ENCODE assay signal across 12 cellular contexts in genomic region chr11:96051820-96052219, GRCh38.
DNase-seq lines count a peak whose midpoint lies in the region; ATAC-seq, FAIRE-seq and TF ChIP-seq lines count a peak whose summit lies in the region.
"Had no signal": no experiment of that assay in that cellular context is flagged by ENCODE, and none has a peak within 500 bp of the region (broad histone marks: within the 10 kb centered on the region; RNA-seq: fewer than 3 reads in every experiment).

No MANE protein-coding gene starts in this region.

- intact Hi-C loops in natural killer cell (cut with micrococcal nuclease): loop anchor here (10.0 kb wide), 1 partner anchor 193 kb away; no protein-coding TSS in a partner anchor

- no peak overlapping the region for H3K4me3 Mint-ChIP-seq in natural killer cell treated with Interleukin-12 subunit alpha and Interleukin-12 subunit beta and Interleukin-15 and Interleukin-18, amount 100 ng/mL, for 72 hours
- no peak overlapping the region for H3K4me3 Mint-ChIP-seq in natural killer cell
- H3K4me3 Mint-ChIP-seq: activated CD4-positive, alpha-beta T cell treated with anti-CD3 and anti-CD28 coated beads, Interleukin-2, amount 10 ng/mL, durations not matched to agents 24 days and 14 days; nephron progenitor cell had no signal

- no peaks in the 10 kb centered on the region for H3K27me3 Mint-ChIP-seq in natural killer cell treated with Interleukin-12 subunit alpha and Interleukin-12 subunit beta and Interleukin-15 and Interleukin-18, amount 100 ng/mL, for 72 hours
- H3K27me3 Mint-ChIP-seq in natural killer cell (ENCODE audit: low read depth in 2 of 2): no peaks in the 10 kb centered on the region
- H3K27me3 Mint-ChIP-seq: activated CD4-positive, alpha-beta T cell treated with anti-CD3 and anti-CD28 coated beads, Interleukin-2, amount 10 ng/mL, durations not matched to agents 24 days and 14 days had no signal

- TF ChIP-seq CTCF in natural killer cell (IDR thresholded peaks at IDR 0.05): no peak

- peaks cover 6% of the 10 kb centered on the region for H3K36me3 Mint-ChIP-seq in natural killer cell treated with Interleukin-12 subunit alpha and Interleukin-12 subunit beta and Interleukin-15 and Interleukin-18, amount 100 ng/mL, for 72 hours
- H3K36me3 Mint-ChIP-seq in natural killer cell: no peaks in the 10 kb centered on the region

- no peaks in the 10 kb centered on the region for H3K9me3 Mint-ChIP-seq in natural killer cell treated with Interleukin-12 subunit alpha and Interleukin-12 subunit beta and Interleukin-15 and Interleukin-18, amount 100 ng/mL, for 72 hours
- H3K9me3 Mint-ChIP-seq in natural killer cell: no peaks in the 10 kb centered on the region
- H3K9me3 Mint-ChIP-seq: nephron progenitor cell had no signal

- peaks cover 22 to 30% of the 10 kb centered on the region in 2 donors for H3K4me1 Mint-ChIP-seq in natural killer cell treated with Interleukin-12 subunit alpha and Interleukin-12 subunit beta and Interleukin-15 and Interleukin-18, amount 100 ng/mL, for 72 hours (ENCODE audit: low read depth in 2 of 2)
- peaks cover 5 to 8% of the 10 kb centered on the region in 2 donors for H3K4me1 Mint-ChIP-seq in natural killer cell

- DNase-seq in natural killer cell treated with Interleukin-12 subunit alpha and Interleukin-12 subunit beta and Interleukin-15 and Interleukin-18, amount 100 ng/mL, for 72 hours (ENCODE audit: low spot score): no peak
- DNase-seq in natural killer cell: no peak
- DNase-seq in H54 (ENCODE audit: insufficient read length, low spot score): no peak
- DNase-seq in HPDE6-E6E7 (ENCODE audit: extremely low spot score): no peak
- no peak for DNase-seq in NK-92 treated with Interleukin-12 subunit alpha and Interleukin-12 subunit beta, amount 100 ng/mL, for 24 hours (lab: John Stamatoyannopoulos, UW)
- DNase-seq in KBM-7: no peak
- DNase-seq in COLO668 (lab: John Stamatoyannopoulos, UW; ENCODE audit: unreplicated experiment): no peak
- DNase-seq: activated CD4-positive, alpha-beta T cell treated with anti-CD3 and anti-CD28 coated beads, Interleukin-2, amount 10 ng/mL, durations not matched to agents 24 days and 14 days; AML-193; heart right ventricle; nephron progenitor cell had no signal

- in situ Hi-C loops in KBM-7 (cut with MboI; ENCODE audit: low pct_unique_long_range_greater_than_20kb, low sequenced_read_pairs): no loop called here

- FAIRE-seq in H54 (lab: Jason Lieb, UNC): peak; percentile 55

- H3K27ac Mint-ChIP-seq in natural killer cell treated with Interleukin-12 subunit alpha and Interleukin-12 subunit beta and Interleukin-15 and Interleukin-18, amount 100 ng/mL, for 72 hours: peak overlapping the region; percentile 40 to 73
- no peak overlapping the region for H3K27ac Mint-ChIP-seq in natural killer cell
- H3K27ac Mint-ChIP-seq: activated CD4-positive, alpha-beta T cell treated with anti-CD3 and anti-CD28 coated beads, Interleukin-2, amount 10 ng/mL, durations not matched to agents 24 days and 14 days; nephron progenitor cell had no signal

- TF ChIP-seq POLR2A in H54 (IDR thresholded peaks at IDR 0.05; ENCODE audit: low read depth, low read length): no peak

- peak; percentile 67 to 91 for ATAC-seq in natural killer cell treated with Interleukin-12 subunit alpha and Interleukin-12 subunit beta and Interleukin-15 and Interleukin-18, amount 100 ng/mL, for 72 hours
- no peak for ATAC-seq in natural killer cell
- ATAC-seq in HG03439 (IDR thresholded peaks at IDR 0.05; ENCODE audit: unreplicated experiment): peak; percentile 95
- ATAC-seq: heart right ventricle had no signal

Comparison
In these comparisons a context has a peak if more than half of its experiments do, and no peak if none do; other contexts are left out.
1. ATAC-seq: peak in natural killer cell treated with Interleukin-12 subunit alpha and Interleukin-12 subunit beta and Interleukin-15 and Interleukin-18, amount 100 ng/mL, for 72 hours (2 of 2) and HG03439 (single experiment); none in natural killer cell (0 of 3).
2. H3K27ac Mint-ChIP-seq: peak in natural killer cell treated with Interleukin-12 subunit alpha and Interleukin-12 subunit beta and Interleukin-15 and Interleukin-18, amount 100 ng/mL, for 72 hours (2 of 2); none in natural killer cell (0 of 2).